8 cellular contexts compared by ENCODE assay signal in genomic region chr12:57476993-57477709, GRCh38. TPM values are rescaled to one million over a fixed set of nuclear protein-coding genes. Genes with fewer than 3 reads are reported as not detected.
DNase-seq lines count a peak whose midpoint lies in the region; ATAC-seq and TF ChIP-seq lines count a peak whose summit lies in the region.
"Had no signal": no experiment of that assay in that cellular context is flagged by ENCODE, and none has a peak within 500 bp of the region (broad histone marks: within the 10 kb centered on the region; RNA-seq: fewer than 3 reads in every experiment).

No MANE protein-coding gene starts in this region.

- peak overlapping the region; percentile 61 for H3K4me3 ChIP-seq in Jurkat, Clone E6-1 (ENCODE audit: low read length)

- POLR2A ChIA-PET in activated naive CD8-positive, alpha-beta T cell treated with anti-CD3 and anti-CD28 coated beads, Interleukin-2, amount 10 ng/mL, durations not matched to agents 7 days and 5 days (lab: Charles Lee) = interaction anchor here (0.6 to 8.0 kb wide), 12 partner anchors 8 to 789 kb away, joined by 3 to 119 read pairs (median 6); partner anchors contain the start of genes DCTN2, DDIT3, GLI1 and MARS1

- peak overlapping the region; percentile 96 for H3K4me3 Mint-ChIP-seq in activated naive CD8-positive, alpha-beta T cell treated with anti-CD3 and anti-CD28 coated beads, Interleukin-2, amount 10 ng/mL, durations not matched to agents 7 days and 5 days
- H3K4me3 Mint-ChIP-seq in osteocyte (ENCODE audit: unreplicated experiment) = no peak overlapping the region

- H3K9me3 Mint-ChIP-seq in activated naive CD8-positive, alpha-beta T cell treated with anti-CD3 and anti-CD28 coated beads, Interleukin-2, amount 10 ng/mL, durations not matched to agents 7 days and 5 days = no peaks in the 10 kb centered on the region
- no peaks in the 10 kb centered on the region for H3K9me3 Mint-ChIP-seq in osteocyte (ENCODE audit: unreplicated experiment)

- no peak for DNase-seq in Jurkat, Clone E6-1 (ENCODE audit: low read depth, low spot score)
- DNase-seq in activated naive CD8-positive, alpha-beta T cell treated with anti-CD3 and anti-CD28 coated beads, Interleukin-2, amount 10 ng/mL, durations not matched to agents 7 days and 5 days = no peak
- DNase-seq in osteocyte (ENCODE audit: extremely low spot score, unreplicated experiment) (peak; percentile 75), NCI-H1417 (lab: John Stamatoyannopoulos, UW) (no peak), GDM1 (lab: John Stamatoyannopoulos, UW) (no peak)
- no peak for DNase-seq in stimulated activated CD4-positive, alpha-beta T cell treated with anti-CD3 and anti-CD28 coated beads, Interleukin-4, amount 100 ng/mL, for 4 hours
- DNase-seq: WERI-Rb-1 had no signal

- H3K27ac Mint-ChIP-seq in activated naive CD8-positive, alpha-beta T cell treated with anti-CD3 and anti-CD28 coated beads, Interleukin-2, amount 10 ng/mL, durations not matched to agents 7 days and 5 days = peak overlapping the region; percentile 99
- no peak overlapping the region for H3K27ac Mint-ChIP-seq in osteocyte (ENCODE audit: unreplicated experiment)

- no peak for TF ChIP-seq CTCF in osteocyte (IDR thresholded peaks at IDR 0.05)

- H3K36me3 Mint-ChIP-seq in activated naive CD8-positive, alpha-beta T cell treated with anti-CD3 and anti-CD28 coated beads, Interleukin-2, amount 10 ng/mL, durations not matched to agents 7 days and 5 days = peaks cover 35% of the 10 kb centered on the region
- H3K36me3 Mint-ChIP-seq in osteocyte (ENCODE audit: unreplicated experiment) = no peaks in the 10 kb centered on the region

- no peaks in the 10 kb centered on the region for H3K27me3 Mint-ChIP-seq in activated naive CD8-positive, alpha-beta T cell treated with anti-CD3 and anti-CD28 coated beads, Interleukin-2, amount 10 ng/mL, durations not matched to agents 7 days and 5 days
- H3K27me3 Mint-ChIP-seq in osteocyte (ENCODE audit: unreplicated experiment) = peaks cover 54% of the 10 kb centered on the region

- peak; percentile 1 for ATAC-seq in activated naive CD8-positive, alpha-beta T cell treated with anti-CD3 and anti-CD28 coated beads, Interleukin-2, amount 10 ng/mL, durations not matched to agents 7 days and 5 days (ENCODE audit: low read depth)

- peaks cover 57% of the 10 kb centered on the region for H3K4me1 Mint-ChIP-seq in activated naive CD8-positive, alpha-beta T cell treated with anti-CD3 and anti-CD28 coated beads, Interleukin-2, amount 10 ng/mL, durations not matched to agents 7 days and 5 days
- peaks cover 13% of the 10 kb centered on the region for H3K4me1 Mint-ChIP-seq in osteocyte (ENCODE audit: unreplicated experiment)

RNA-seq across cellular contexts. Expression of gene ARHGAP9, which starts 2.5 kb away (rescaled TPM):
- 95.2 TPM for polyA plus RNA-seq in Jurkat, Clone E6-1 (2012; ENCODE audit: insufficient read depth, insufficient read length)
- total RNA-seq in activated naive CD8-positive, alpha-beta T cell treated with anti-CD3 and anti-CD28 coated beads, Interleukin-2, amount 10 ng/mL, durations not matched to agents 7 days and 5 days = 100 to 1,000 TPM; 282 to 304 TPM
- 1.5 and 2.1 TPM in 2 replicates for total RNA-seq in osteocyte

RNA-seq across cellular contexts. Expression of gene MARS1, which starts 10.7 kb away (rescaled TPM):
- polyA plus RNA-seq in Jurkat, Clone E6-1 (2012; ENCODE audit: insufficient read depth, insufficient read length) = 175 TPM
- 100 to 1,000 TPM; 293 to 306 TPM for total RNA-seq in activated naive CD8-positive, alpha-beta T cell treated with anti-CD3 and anti-CD28 coated beads, Interleukin-2, amount 10 ng/mL, durations not matched to agents 7 days and 5 days
- total RNA-seq in osteocyte = 364 and 401 TPM in 2 replicates

RNA-seq across cellular contexts. Expression of gene GLI1, which starts 17.6 kb away (rescaled TPM):
- polyA plus RNA-seq in Jurkat, Clone E6-1 (2012; ENCODE audit: insufficient read depth, insufficient read length) = 3.7 TPM
- total RNA-seq in activated naive CD8-positive, alpha-beta T cell treated with anti-CD3 and anti-CD28 coated beads, Interleukin-2, amount 10 ng/mL, durations not matched to agents 7 days and 5 days = under 1 TPM; 0.54 to 0.86 TPM
- 3.5 and 7.7 TPM in 2 replicates for total RNA-seq in osteocyte
- total RNA-seq: epithelial cell of proximal tubule had no signal

RNA-seq across cellular contexts. Expression of gene INHBE, which starts 22.0 kb away (rescaled TPM):
- polyA plus RNA-seq in Jurkat, Clone E6-1 (2012; ENCODE audit: insufficient read depth, insufficient read length) = 0.50 TPM
- total RNA-seq in activated naive CD8-positive, alpha-beta T cell treated with anti-CD3 and anti-CD28 coated beads, Interleukin-2, amount 10 ng/mL, durations not matched to agents 7 days and 5 days = not detected
- total RNA-seq in osteocyte = 1.0 and 1.3 TPM in 2 replicates

RNA-seq across cellular contexts. Expression of gene INHBC, which starts 42.6 kb away (rescaled TPM):
- not detected for polyA plus RNA-seq in Jurkat, Clone E6-1 (2012; ENCODE audit: insufficient read depth, insufficient read length)
- under 1 TPM in 1 of 2 experiments, not detected in 1; 0.14 TPM for total RNA-seq in activated naive CD8-positive, alpha-beta T cell treated with anti-CD3 and anti-CD28 coated beads, Interleukin-2, amount 10 ng/mL, durations not matched to agents 7 days and 5 days
- not detected in 2 replicates for total RNA-seq in osteocyte
- total RNA-seq: epithelial cell of proximal tubule had no signal

Comparison
In these comparisons a context has a peak if more than half of its experiments do, and no peak if none do; other contexts are left out.
1. RNA of gene ARHGAP9, which starts 2.5 kb away (total RNA-seq): 282 to 304 TPM in activated naive CD8-positive, alpha-beta T cell treated with anti-CD3 and anti-CD28 coated beads, Interleukin-2, amount 10 ng/mL, durations not matched to agents 7 days and 5 days; 1.5 to 2.1 TPM in osteocyte; every median in the first group is over 10 times any median in the second.